In the genomic region with DNA sequence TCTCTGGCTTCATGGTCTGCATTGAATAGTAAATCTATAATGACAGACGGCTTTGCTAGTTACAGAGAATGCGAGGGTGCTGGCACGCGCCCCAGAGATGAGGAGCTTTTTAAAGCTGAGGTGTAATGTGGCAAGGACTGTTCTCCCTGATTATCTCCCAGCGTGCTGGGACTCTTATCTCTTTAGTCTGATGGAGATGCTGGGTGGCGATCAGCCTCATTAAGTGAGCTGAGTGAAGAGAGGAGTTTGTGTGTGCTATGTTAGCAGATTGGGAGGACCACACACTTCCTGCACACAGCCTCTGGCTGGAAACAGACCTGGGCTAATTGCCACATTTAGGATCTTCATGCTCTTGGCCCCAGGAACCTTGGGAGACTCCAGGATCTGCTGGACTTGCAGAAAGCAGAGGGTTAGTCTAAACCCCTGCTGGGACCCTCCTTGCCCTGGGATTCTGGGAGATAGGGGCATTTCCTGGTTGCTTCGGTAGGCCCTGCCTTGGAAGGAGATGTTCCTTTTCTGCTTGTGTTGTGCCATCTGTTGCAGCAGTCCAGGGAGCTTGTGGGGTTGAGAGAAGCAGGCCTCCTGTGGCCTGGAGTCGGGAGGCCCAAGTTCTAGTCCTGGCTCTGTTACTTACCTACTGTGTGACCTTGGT, we compare ENCODE assay signal across 12 cellular contexts. TPM values are rescaled to one million over a fixed set of nuclear protein-coding genes. Genes with fewer than 3 reads are reported as not detected.
A peak's percentile ranks its signal among the peaks of the same experiment; 100 is the strongest.
DNase-seq lines count a peak whose midpoint lies in the region; ATAC-seq and TF ChIP-seq lines count a peak whose summit lies in the region.
"Had no signal": no experiment of that assay in that cellular context is flagged by ENCODE, and none has a peak within 500 bp of the region (broad histone marks: within the 10 kb centered on the region; RNA-seq: fewer than 3 reads in every experiment).

No MANE protein-coding gene starts in this region.

- H3K27ac ChIP-seq in Panc1 (ENCODE audit: low read length) (peak overlapping the region; percentile 66), liver (ENCODE audit: low read depth in 1 of 2, low read length in 2 of 2) (peak overlapping the region; percentile 31 to 34), substantia nigra (ENCODE audit: low read depth, low read length, poor library complexity, severe bottlenecking) (no peak overlapping the region)

- intact Hi-C loops in Panc1 (cut with micrococcal nuclease; ENCODE audit: unreplicated experiment), result no loop called here

- no peak for TF ChIP-seq CTCF in Panc1 (IDR thresholded peaks at IDR 0.05)
- no peak for TF ChIP-seq CTCF in liver (IDR thresholded peaks at IDR 0.05; ENCODE audit: low read depth, low read length, missing input control)

- no peak for TF ChIP-seq RAD21 in liver (IDR thresholded peaks at IDR 0.05)

- WGBS in liver, result 54% methylated on average over 8 of the region's 8 CpGs

- in situ Hi-C loops in Panc1 (cut with HindIII; ENCODE audit: low pct_unique_long_range_greater_than_20kb, low sequenced_read_pairs), result no loop called here

- CTCF ChIA-PET in Panc1 (lab: Charles Lee), result no interaction called here

- H3K4me1 ChIP-seq in Panc1 (ENCODE audit: control insufficient read depth, insufficient read depth, low read length), result peaks cover 80% of the 10 kb centered on the region
- peaks cover 31 to 91% (median 76%) of the 10 kb centered on the region in 4 donors for H3K4me1 ChIP-seq in liver (ENCODE audit: control insufficient read depth in 4 of 4, insufficient read depth in 4 of 4, low read length in 3 of 4)

- H3K27me3 ChIP-seq in Panc1 (ENCODE audit: control insufficient read depth, insufficient read depth, low read length) (no peaks in the 10 kb centered on the region), liver (ENCODE audit: control insufficient read depth in 4 of 4, insufficient read depth in 4 of 4, low read length in 3 of 4) (no peaks in the 10 kb centered on the region)

- ATAC-seq in HG02571 (IDR thresholded peaks at IDR 0.05; ENCODE audit: unreplicated experiment), result peak; percentile 13
- ATAC-seq in Panc1, result no peak
- no peak for ATAC-seq in HG03442 (IDR thresholded peaks at IDR 0.05; ENCODE audit: unreplicated experiment)
- ATAC-seq in GM18520 (IDR thresholded peaks at IDR 0.05; ENCODE audit: unreplicated experiment), result no peak
- no peak for ATAC-seq in GM21515 (IDR thresholded peaks at IDR 0.05; ENCODE audit: unreplicated experiment)

- H3K4me3 ChIP-seq in Panc1 (ENCODE audit: low read depth in 2 of 2, low read length in 2 of 2), result no peak overlapping the region
- no peak overlapping the region for H3K4me3 ChIP-seq in liver (ENCODE audit: low read depth in 1 of 3, low read length in 3 of 3)

- H3K36me3 ChIP-seq in Panc1 (ENCODE audit: control insufficient read depth, insufficient read depth, low read length) (no peaks in the 10 kb centered on the region), liver (ENCODE audit: control insufficient read depth in 4 of 4, insufficient read depth in 3 of 4, low read depth in 1 of 4, low read length in 3 of 4) (no peaks in the 10 kb centered on the region)

- peak overlapping the region; percentile 10 to 14 for H3K9ac ChIP-seq in liver (ENCODE audit: low read depth in 1 of 2, low read length in 2 of 2)

- H3K9me3 ChIP-seq in Panc1 (ENCODE audit: control insufficient read depth, insufficient read depth, low read depth, low read length), result no peaks in the 10 kb centered on the region
- no peaks in the 10 kb centered on the region for H3K9me3 ChIP-seq in liver (ENCODE audit: control insufficient read depth in 4 of 4, low read length in 3 of 4)

- BruUV-seq in Panc1 (replicated peaks; lab: Mats Ljungman, UMichigan), result no TSS peak

- POLR2A ChIA-PET in Panc1 (lab: Charles Lee), result no interaction called here

- DNase-seq in CMK (ENCODE audit: low read depth), result peak; percentile 37
- no peak for DNase-seq in Panc1 (ENCODE audit: low read depth, low spot score)
- no peak for DNase-seq in substantia nigra (lab: John Stamatoyannopoulos, UW)
- DNase-seq: activated effector memory CD4-positive, alpha-beta T cell treated with Interleukin-2 at 50 U/mL for 16 hours; DMS153; SIG-M5; stimulated activated CD4-positive, alpha-beta T cell treated with anti-CD3 and anti-CD28 coated beads, Interleukin-12 subunit alpha, Interleukin-12 subunit beta, amount 100 ng/mL, for 4 hours had no signal

TF ChIP-seq in liver, 16 proteins besides CTCF, POLR2A, EP300 and RAD21:
- TF ChIP-seq JUND (IDR thresholded peaks at IDR 0.05), result no peak
- no peak for TF ChIP-seq YY1 (IDR thresholded peaks at IDR 0.05)
- TF ChIP-seq HNF4A (conservative IDR thresholded peaks at IDR 0.05), result no peak
- no peak for TF ChIP-seq RXRA (IDR thresholded peaks at IDR 0.05)
- TF ChIP-seq, protein P1, sequence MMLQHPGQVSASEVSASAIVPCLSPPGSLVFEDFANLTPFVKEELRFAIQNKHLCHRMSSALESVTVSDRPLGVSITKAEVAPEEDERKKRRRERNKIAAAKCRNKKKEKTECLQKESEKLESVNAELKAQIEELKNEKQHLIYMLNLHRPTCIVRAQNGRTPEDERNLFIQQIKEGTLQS (IDR thresholded peaks at IDR 0.05), result no peak
- no peak for TF ChIP-seq FOXA1 (IDR thresholded peaks at IDR 0.05)
- no peak for TF ChIP-seq HNF4G (IDR thresholded peaks at IDR 0.05)
- no peak for TF ChIP-seq NR2F2 (IDR thresholded peaks at IDR 0.05)
- TF ChIP-seq, protein P2, sequence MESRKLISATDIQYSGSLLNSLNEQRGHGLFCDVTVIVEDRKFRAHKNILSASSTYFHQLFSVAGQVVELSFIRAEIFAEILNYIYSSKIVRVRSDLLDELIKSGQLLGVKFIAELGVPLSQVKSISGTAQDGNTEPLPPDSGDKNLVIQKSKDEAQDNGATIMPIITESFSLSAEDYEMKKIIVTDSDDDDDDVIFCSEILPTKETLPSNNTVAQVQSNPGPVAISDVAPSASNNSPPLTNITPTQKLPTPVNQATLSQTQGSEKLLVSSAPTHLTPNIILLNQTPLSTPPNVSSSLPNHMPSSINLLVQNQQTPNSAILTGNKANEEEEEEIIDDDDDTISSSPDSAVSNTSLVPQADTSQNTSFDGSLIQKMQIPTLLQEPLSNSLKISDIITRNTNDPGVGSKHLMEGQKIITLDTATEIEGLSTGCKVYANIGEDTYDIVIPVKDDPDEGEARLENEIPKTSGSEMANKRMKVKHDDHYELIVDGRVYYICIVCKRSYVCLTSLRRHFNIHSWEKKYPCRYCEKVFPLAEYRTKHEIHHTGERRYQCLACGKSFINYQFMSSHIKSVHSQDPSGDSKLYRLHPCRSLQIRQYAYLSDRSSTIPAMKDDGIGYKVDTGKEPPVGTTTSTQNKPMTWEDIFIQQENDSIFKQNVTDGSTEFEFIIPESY (IDR thresholded peaks at IDR 0.05), result no peak
- no peak for TF ChIP-seq TAF1 (conservative IDR thresholded peaks at IDR 0.05)

RNA-seq across cellular contexts. Expression of a gene that starts 15.0 kb away (rescaled TPM):
- total RNA-seq in Panc1 (2021; ENCODE audit: unreplicated experiment) (53.6 TPM), liver (10 to 100 TPM; 64.2 to 94.6 TPM)
- polyA plus RNA-seq in Panc1 (2012; ENCODE audit: insufficient read length), result 46.5 TPM
- polyA plus RNA-seq in liver, result 10 to 100 TPM; 36.8 to 62.3 TPM

RNA-seq across cellular contexts. Expression of a gene that starts 54.3 kb away (rescaled TPM):
- total RNA-seq in Panc1 (2021; ENCODE audit: unreplicated experiment) (1.2 TPM), liver (1 to 10 TPM in 1 of 2 donors, under 1 TPM in 1; 0.25 to 1.1 TPM)
- 2.7 TPM for polyA plus RNA-seq in Panc1 (2012; ENCODE audit: insufficient read length)
- under 1 TPM; 0.20 to 0.21 TPM for polyA plus RNA-seq in liver
